Comparison of ENCODE assay signal across 8 cellular contexts in genomic region chr5:150409638-150410523, GRCh38. TPM values are rescaled to one million over a fixed set of nuclear protein-coding genes. Genes with fewer than 3 reads are reported as not detected.
DNase-seq lines count a peak whose midpoint lies in the region; ATAC-seq and TF ChIP-seq lines count a peak whose summit lies in the region.

No MANE protein-coding gene starts in this region.

- CTCF ChIA-PET in activated CD8-positive, alpha-beta T cell treated with anti-CD3 and anti-CD28 coated beads for 36 hours (lab: Charles Lee), result interaction anchor here (0.8 to 4.3 kb wide), 9 partner anchors 11 to 291 kb away, joined by 3 to 40 read pairs (median 3); partner anchors contain the start of gene RBM22

- peak overlapping the region; percentile 99 for H3K27ac Mint-ChIP-seq in activated CD8-positive, alpha-beta T cell treated with anti-CD3 and anti-CD28 coated beads for 36 hours
- peak overlapping the region; percentile 89 for H3K27ac Mint-ChIP-seq in mesothelial cell of epicardium

- peak; percentile 83 for TF ChIP-seq POLR2A in GM19099 (IDR thresholded peaks at IDR 0.05; ENCODE audit: extremely low read depth, insufficient read length, low read depth)

- peak; percentile 22 for ATAC-seq in HG03558 (IDR thresholded peaks at IDR 0.05; ENCODE audit: extremely low read depth, unreplicated experiment)
- ATAC-seq in activated CD8-positive, alpha-beta T cell treated with anti-CD3 and anti-CD28 coated beads for 36 hours, result no peak

- no peaks in the 10 kb centered on the region for H3K27me3 Mint-ChIP-seq in activated CD8-positive, alpha-beta T cell treated with anti-CD3 and anti-CD28 coated beads for 36 hours
- H3K27me3 Mint-ChIP-seq in mesothelial cell of epicardium (ENCODE audit: low read depth), result no peaks in the 10 kb centered on the region

- DNase-seq in CD1c-positive myeloid dendritic cell (ENCODE audit: extremely low spot score), result peak; percentile 93
- DNase-seq in NCI-H526 treated with DMSO at 0.1 percent for 48 hours (lab: John Stamatoyannopoulos, UW), result peak; percentile 77
- DNase-seq in activated CD8-positive, alpha-beta T cell treated with anti-CD3 and anti-CD28 coated beads for 36 hours, result peak; percentile 55
- DNase-seq in epithelial cell of proximal tubule (ENCODE audit: low read depth), result peak; percentile 44
- DNase-seq in mesothelial cell of epicardium (ENCODE audit: low spot score in 2 of 2, unreplicated experiment in 2 of 2), result peak; percentile 59 to 77
- DNase-seq in superior temporal gyrus (ENCODE audit: extremely low spot score), result peak; percentile 96

- POLR2A ChIA-PET in activated CD8-positive, alpha-beta T cell treated with anti-CD3 and anti-CD28 coated beads for 36 hours (lab: Charles Lee), result interaction anchor here (0.9 to 5.2 kb wide), 8 partner anchors 9 to 42 kb away, joined by 3 to 57 read pairs (median 4); partner anchors contain the start of gene RPS14

- intact Hi-C loops in activated CD8-positive, alpha-beta T cell treated with anti-CD3 and anti-CD28 coated beads for 36 hours (cut with micrococcal nuclease), result no loop called here

- no peaks in the 10 kb centered on the region for H3K9me3 Mint-ChIP-seq in activated CD8-positive, alpha-beta T cell treated with anti-CD3 and anti-CD28 coated beads for 36 hours
- H3K9me3 Mint-ChIP-seq in mesothelial cell of epicardium, result no peaks in the 10 kb centered on the region

- H3K4me3 Mint-ChIP-seq in activated CD8-positive, alpha-beta T cell treated with anti-CD3 and anti-CD28 coated beads for 36 hours, result peak overlapping the region; percentile 97
- H3K4me3 Mint-ChIP-seq in mesothelial cell of epicardium, result peak overlapping the region; percentile 41

- H3K4me1 Mint-ChIP-seq in activated CD8-positive, alpha-beta T cell treated with anti-CD3 and anti-CD28 coated beads for 36 hours (ENCODE audit: low read depth), result peaks cover 39% of the 10 kb centered on the region
- peaks cover 21% of the 10 kb centered on the region for H3K4me1 Mint-ChIP-seq in mesothelial cell of epicardium

- no peak for TF ChIP-seq CTCF in activated CD8-positive, alpha-beta T cell treated with anti-CD3 and anti-CD28 coated beads for 36 hours (IDR thresholded peaks at IDR 0.05)
- TF ChIP-seq CTCF in epithelial cell of proximal tubule (conservative IDR thresholded peaks at IDR 0.05; ENCODE audit: low read depth, low read length) (no peak), mesothelial cell of epicardium (IDR thresholded peaks at IDR 0.05; ENCODE audit: unreplicated experiment) (no peak)

- peaks cover 26% of the 10 kb centered on the region for H3K36me3 Mint-ChIP-seq in activated CD8-positive, alpha-beta T cell treated with anti-CD3 and anti-CD28 coated beads for 36 hours (ENCODE audit: low read depth)
- H3K36me3 Mint-ChIP-seq in mesothelial cell of epicardium, result no peaks in the 10 kb centered on the region

- H3K4me3 ChIP-seq in epithelial cell of proximal tubule (ENCODE audit: low read depth, low read length), result peak overlapping the region; percentile 19

RNA-seq across cellular contexts. Expression of gene CD74, which starts 2.8 kb away (rescaled TPM):
- total RNA-seq in activated CD8-positive, alpha-beta T cell treated with anti-CD3 and anti-CD28 coated beads for 36 hours, result 100 to 1,000 TPM; 277 to 282 TPM
- total RNA-seq in epithelial cell of proximal tubule (31.2 and 54.4 TPM in 2 replicates), mesothelial cell of epicardium (16.1 to 17.1 TPM (median 16.9 TPM) in 3 replicates)

RNA-seq across cellular contexts. Expression of gene RPS14, which starts 39.7 kb away (rescaled TPM):
- 1,000 to 10,000 TPM; 3,542 to 3,651 TPM for total RNA-seq in activated CD8-positive, alpha-beta T cell treated with anti-CD3 and anti-CD28 coated beads for 36 hours
- total RNA-seq in epithelial cell of proximal tubule (2,963 and 3,646 TPM in 2 replicates), mesothelial cell of epicardium (2,586 to 2,705 TPM (median 2,627 TPM) in 3 replicates)

RNA-seq across cellular contexts. Expression of gene TCOF1, which starts 52.4 kb away (rescaled TPM):
- total RNA-seq in activated CD8-positive, alpha-beta T cell treated with anti-CD3 and anti-CD28 coated beads for 36 hours, result 100 to 1,000 TPM; 114 to 117 TPM
- total RNA-seq in epithelial cell of proximal tubule, result 44.3 and 79.9 TPM in 2 replicates
- 53.7 to 58.8 TPM (median 55.7 TPM) in 3 replicates for total RNA-seq in mesothelial cell of epicardium

Comparison
In these comparisons a context has a peak if more than half of its experiments do, and no peak if none do; other contexts are left out.
1. DNase-seq: peak in every context shown above with its lines; median percentile 96 in superior temporal gyrus; 93 in CD1c-positive myeloid dendritic cell; 77 in NCI-H526 treated with DMSO at 0.1 percent for 48 hours; 68 in mesothelial cell of epicardium; 55 in activated CD8-positive, alpha-beta T cell treated with anti-CD3 and anti-CD28 coated beads for 36 hours; 44 in epithelial cell of proximal tubule.